Comparison of ENCODE assay signal across 8 cellular contexts in the genomic region with DNA sequence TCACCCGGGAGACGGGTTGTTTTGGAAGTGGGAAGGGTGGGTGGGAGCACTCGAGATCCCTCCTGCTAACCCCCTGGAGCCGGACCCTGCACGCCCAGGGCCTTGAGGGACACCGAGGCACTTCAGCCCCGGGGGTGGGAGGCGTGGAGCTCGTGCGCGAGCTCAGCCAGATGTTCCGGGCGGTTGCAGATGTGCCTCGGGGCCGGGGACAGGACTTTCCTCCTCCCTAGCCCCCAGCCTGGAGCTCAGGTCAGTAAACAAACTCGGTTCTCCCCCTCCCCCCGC. TPM values are rescaled to one million over a fixed set of nuclear protein-coding genes. Genes with fewer than 3 reads are reported as not detected.
DNase-seq lines count a peak whose midpoint lies in the region; ATAC-seq and TF ChIP-seq lines count a peak whose summit lies in the region.

No MANE protein-coding gene starts in this region.

- no peak for TF ChIP-seq POLR2A in transverse colon (IDR thresholded peaks at IDR 0.05)

- TF ChIP-seq EP300 in transverse colon (IDR thresholded peaks at IDR 0.05; ENCODE audit: low read depth), result no peak

- 0% methylated on average over 14 of the region's 17 CpGs; no CpG with 5 or more reads in 1 of the 2 donors for WGBS in transverse colon (ENCODE audit: low coverage in 1 of 2), 2 donors

- H3K27ac Mint-ChIP-seq in activated naive CD4-positive, alpha-beta T cell treated with anti-CD3 and anti-CD28 coated beads, Interleukin-2, amount 10 ng/mL, durations not matched to agents 7 days and 5 days, result no peak overlapping the region

- CTCF ChIA-PET in activated naive CD4-positive, alpha-beta T cell treated with anti-CD3 and anti-CD28 coated beads, Interleukin-2, amount 10 ng/mL, durations not matched to agents 7 days and 5 days (lab: Charles Lee), result interaction anchor here (0.6 to 7.3 kb wide), 8 partner anchors 8 to 139 kb away, joined by 3 to 218 read pairs (median 18); no protein-coding TSS in a partner anchor

- in situ Hi-C loops in transverse colon (cut with MboI; ENCODE audit: low pct_ligation_motif_present in 1 of 4, low pct_unique_long_range_greater_than_20kb in 1 of 4, low sequenced_read_pairs in 3 of 4), result loop anchor here in 1 of 4 donors (25.0 kb wide), 1 partner anchor 103 kb away; no protein-coding TSS in a partner anchor

- no peak for DNase-seq in activated naive CD4-positive, alpha-beta T cell treated with anti-CD3 and anti-CD28 coated beads, Interleukin-2, amount 10 ng/mL, durations not matched to agents 7 days and 5 days
- DNase-seq in activated naive CD4-positive, alpha-beta T cell (lab: John Stamatoyannopoulos, UW), result no peak
- peak; percentile 32 for DNase-seq in astrocyte of the hippocampus (ENCODE audit: low read depth, low spot score)
- DNase-seq in lower lobe of right lung, result no peak
- no peak for DNase-seq in transverse colon
- no peak for DNase-seq in iPS-NIHi7 (ENCODE audit: extremely low spot score)

- peak overlapping the region; percentile 15 for H3K4me3 Mint-ChIP-seq in activated naive CD4-positive, alpha-beta T cell treated with anti-CD3 and anti-CD28 coated beads, Interleukin-2, amount 10 ng/mL, durations not matched to agents 7 days and 5 days

- H3K9me3 ChIP-seq in lower lobe of right lung (no peaks in the 10 kb centered on the region), transverse colon (no peaks in the 10 kb centered on the region)

- no peaks in the 10 kb centered on the region for H3K9me3 Mint-ChIP-seq in activated naive CD4-positive, alpha-beta T cell treated with anti-CD3 and anti-CD28 coated beads, Interleukin-2, amount 10 ng/mL, durations not matched to agents 7 days and 5 days

- peaks cover 52% of the 10 kb centered on the region for H3K4me1 ChIP-seq in lower lobe of right lung
- H3K4me1 ChIP-seq in transverse colon, result peaks cover 15 to 60% (median 55%) of the 10 kb centered on the region in 4 donors

- no peaks in the 10 kb centered on the region for H3K36me3 ChIP-seq in lower lobe of right lung
- H3K36me3 ChIP-seq in transverse colon, result no peaks in the 10 kb centered on the region

- no peak for ATAC-seq in lower lobe of right lung
- no peak for ATAC-seq in HG03521 (IDR thresholded peaks at IDR 0.05; ENCODE audit: unreplicated experiment)
- no peak for ATAC-seq in GM21786 (IDR thresholded peaks at IDR 0.05; ENCODE audit: unreplicated experiment)

- H3K4me3 ChIP-seq in lower lobe of right lung (peak overlapping the region; percentile 72), transverse colon (peak overlapping the region; percentile 35 to 64 (median 46))

- H3K27me3 Mint-ChIP-seq in activated naive CD4-positive, alpha-beta T cell treated with anti-CD3 and anti-CD28 coated beads, Interleukin-2, amount 10 ng/mL, durations not matched to agents 7 days and 5 days, result peaks cover 100% of the 10 kb centered on the region

- H3K27ac ChIP-seq in lower lobe of right lung (no peak overlapping the region), transverse colon (peak overlapping the region in 3 of 4 donors; percentile 54 to 59 (median 58))

- no peak for TF ChIP-seq CTCF in lower lobe of right lung (IDR thresholded peaks at IDR 0.05)
- TF ChIP-seq CTCF in transverse colon (IDR thresholded peaks at IDR 0.05), result no peak

- intact Hi-C loops in lower lobe of right lung (cut with DNase I), result no loop called here
- intact Hi-C loops in transverse colon (cut with DNase I; ENCODE audit: low total_unique reads), result loop anchor here (2.0 kb wide), 1 partner anchor 109 kb away; no protein-coding TSS in a partner anchor

- H3K4me1 Mint-ChIP-seq in activated naive CD4-positive, alpha-beta T cell treated with anti-CD3 and anti-CD28 coated beads, Interleukin-2, amount 10 ng/mL, durations not matched to agents 7 days and 5 days, result peaks cover 22% of the 10 kb centered on the region

- H3K36me3 Mint-ChIP-seq in activated naive CD4-positive, alpha-beta T cell treated with anti-CD3 and anti-CD28 coated beads, Interleukin-2, amount 10 ng/mL, durations not matched to agents 7 days and 5 days, result no peaks in the 10 kb centered on the region

- H3K27me3 ChIP-seq in lower lobe of right lung (ENCODE audit: low read depth) (peaks cover 56% of the 10 kb centered on the region), transverse colon (peaks cover 76% of the 10 kb centered on the region)

RNA-seq across cellular contexts. Expression of gene WNT11, which starts 3.3 kb away (rescaled TPM):
- total RNA-seq in lower lobe of right lung (9.2 TPM), transverse colon (10 to 100 TPM in 2 of 4 donors, 1 to 10 TPM in 2; 2.4 to 14.6 (median 9.9) TPM)
